2 cellular contexts compared by ENCODE assay signal in the genomic region with DNA sequence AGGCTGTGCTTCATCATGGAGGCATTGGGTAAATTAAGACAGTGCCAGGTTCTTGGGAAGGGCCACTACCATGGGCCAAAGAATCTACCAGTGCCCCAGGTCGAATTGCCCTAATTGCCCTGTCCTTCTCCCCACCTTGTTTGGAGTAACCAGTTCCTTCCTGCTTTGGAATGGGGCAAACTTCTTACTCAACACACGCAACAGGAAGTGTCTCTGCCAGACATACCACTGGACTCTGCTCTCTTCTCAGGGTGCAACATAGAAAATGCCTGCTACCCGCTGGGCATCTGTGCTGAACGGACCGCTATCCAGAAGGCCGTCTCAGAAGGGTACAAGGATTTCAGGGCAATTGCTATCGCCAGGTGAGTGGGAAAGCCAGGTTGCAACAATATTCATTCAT.
TF ChIP-seq lines count a peak whose summit lies in the region.

No MANE protein-coding gene starts in this region.

TF ChIP-seq in IMR-90, 13 proteins besides CTCF, POLR2A, EP300 and RAD21:
- TF ChIP-seq RFX5 (IDR thresholded peaks at IDR 0.05; ENCODE audit: low read depth, low read length), result no peak
- no peak for TF ChIP-seq FOS (IDR thresholded peaks at IDR 0.05; ENCODE audit: low read depth, low read length)
- TF ChIP-seq MXI1 (IDR thresholded peaks at IDR 0.05; ENCODE audit: borderline replicate concordance, low read depth, low read length), result no peak
- no peak for TF ChIP-seq MAZ (IDR thresholded peaks at IDR 0.05; ENCODE audit: borderline replicate concordance, low read depth, low read length)
- TF ChIP-seq RCOR1 (IDR thresholded peaks at IDR 0.05; ENCODE audit: insufficient replicate concordance, low read length), result no peak
- TF ChIP-seq NFE2L2 (IDR thresholded peaks at IDR 0.05; ENCODE audit: low read depth, low read length), result no peak
- no peak for TF ChIP-seq CEBPB (IDR thresholded peaks at IDR 0.05; ENCODE audit: low read depth, low read length)
- TF ChIP-seq MAFK (IDR thresholded peaks at IDR 0.05; ENCODE audit: low read depth, low read length), result no peak
- TF ChIP-seq BHLHE40 (IDR thresholded peaks at IDR 0.05; ENCODE audit: low read depth, low read length), result no peak
- TF ChIP-seq CHD1 (IDR thresholded peaks at IDR 0.05; ENCODE audit: low read depth, low read length), result no peak
- no peak for TF ChIP-seq USF2 (IDR thresholded peaks at IDR 0.05; ENCODE audit: low read depth, low read length)
- TF ChIP-seq, protein P1, sequence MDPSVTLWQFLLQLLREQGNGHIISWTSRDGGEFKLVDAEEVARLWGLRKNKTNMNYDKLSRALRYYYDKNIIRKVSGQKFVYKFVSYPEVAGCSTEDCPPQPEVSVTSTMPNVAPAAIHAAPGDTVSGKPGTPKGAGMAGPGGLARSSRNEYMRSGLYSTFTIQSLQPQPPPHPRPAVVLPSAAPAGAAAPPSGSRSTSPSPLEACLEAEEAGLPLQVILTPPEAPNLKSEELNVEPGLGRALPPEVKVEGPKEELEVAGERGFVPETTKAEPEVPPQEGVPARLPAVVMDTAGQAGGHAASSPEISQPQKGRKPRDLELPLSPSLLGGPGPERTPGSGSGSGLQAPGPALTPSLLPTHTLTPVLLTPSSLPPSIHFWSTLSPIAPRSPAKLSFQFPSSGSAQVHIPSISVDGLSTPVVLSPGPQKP (IDR thresholded peaks at IDR 0.05; ENCODE audit: borderline replicate concordance, low read depth, low read length), result no peak
- no peak for TF ChIP-seq SMC3 (IDR thresholded peaks at IDR 0.05; ENCODE audit: low read depth, low read length)

TF ChIP-seq in HepG2, 621 proteins besides CTCF, POLR2A, EP300 and RAD21:
- TF ChIP-seq, protein P2, sequence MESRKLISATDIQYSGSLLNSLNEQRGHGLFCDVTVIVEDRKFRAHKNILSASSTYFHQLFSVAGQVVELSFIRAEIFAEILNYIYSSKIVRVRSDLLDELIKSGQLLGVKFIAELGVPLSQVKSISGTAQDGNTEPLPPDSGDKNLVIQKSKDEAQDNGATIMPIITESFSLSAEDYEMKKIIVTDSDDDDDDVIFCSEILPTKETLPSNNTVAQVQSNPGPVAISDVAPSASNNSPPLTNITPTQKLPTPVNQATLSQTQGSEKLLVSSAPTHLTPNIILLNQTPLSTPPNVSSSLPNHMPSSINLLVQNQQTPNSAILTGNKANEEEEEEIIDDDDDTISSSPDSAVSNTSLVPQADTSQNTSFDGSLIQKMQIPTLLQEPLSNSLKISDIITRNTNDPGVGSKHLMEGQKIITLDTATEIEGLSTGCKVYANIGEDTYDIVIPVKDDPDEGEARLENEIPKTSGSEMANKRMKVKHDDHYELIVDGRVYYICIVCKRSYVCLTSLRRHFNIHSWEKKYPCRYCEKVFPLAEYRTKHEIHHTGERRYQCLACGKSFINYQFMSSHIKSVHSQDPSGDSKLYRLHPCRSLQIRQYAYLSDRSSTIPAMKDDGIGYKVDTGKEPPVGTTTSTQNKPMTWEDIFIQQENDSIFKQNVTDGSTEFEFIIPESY (CRISPR knock-in tag; IDR thresholded peaks at IDR 0.05), result peak; percentile 78; the same call in 1 of the 2 replicates
- TF ChIP-seq HES4 (CRISPR knock-in tag; IDR thresholded peaks at IDR 0.05; ENCODE audit: borderline replicate concordance), result no peak
